Comparison of ENCODE assay signal across 18 cellular contexts in genomic region chr5:143986567-143987242, GRCh38.
DNase-seq lines count a peak whose midpoint lies in the region; ATAC-seq and TF ChIP-seq lines count a peak whose summit lies in the region.
"Had no signal": no experiment of that assay in that cellular context is flagged by ENCODE, and none has a peak within 500 bp of the region (broad histone marks: within the 10 kb centered on the region; RNA-seq: fewer than 3 reads in every experiment).

No MANE protein-coding gene starts in this region.

- H2BK5ac ChIP-seq in trophoblast cell (ENCODE audit: low read depth, low read length, poor library complexity), result peak overlapping the region; percentile 53

- H3K4me3 ChIP-seq in GM23248 (peak overlapping the region; percentile 36), trophoblast cell (ENCODE audit: low read depth, low read length) (no peak overlapping the region)
- H3K4me3 ChIP-seq: gastroesophageal sphincter, left lung had no signal

- H4K12ac ChIP-seq in trophoblast cell (ENCODE audit: low read depth, low read length), result no peak overlapping the region

- H3K9me3 ChIP-seq in GM23248 (ENCODE audit: low read depth) (no peaks in the 10 kb centered on the region), trophoblast cell (ENCODE audit: insufficient read depth, low read depth, low read length) (no peaks in the 10 kb centered on the region)
- H3K9me3 ChIP-seq: gastroesophageal sphincter, left lung had no signal

- H3F3A ChIP-seq in GM23248 (ENCODE audit: insufficient read depth), result peaks cover 43% of the 10 kb centered on the region

- no peak overlapping the region for H2BK120ac ChIP-seq in trophoblast cell (ENCODE audit: insufficient read depth, low read length, poor library complexity)

- DNase-seq in GM23248 (peak; percentile 83), fibroblast of the conjunctiva (ENCODE audit: low read depth) (peak; percentile 13), trophoblast cell (peak in 1 of 2 donors; percentile 11), NCI-H524 treated with DMSO at 0.1 percent for 48 hours (lab: John Stamatoyannopoulos, UW) (no peak), NCI-H1105 treated with DMSO at 0.1 percent for 48 hours (lab: John Stamatoyannopoulos, UW) (no peak)
- DNase-seq: cerebellar nuclear complex; H7; left lung; SIG-M5; stimulated activated CD4-positive, alpha-beta T cell treated with anti-CD3 and anti-CD28 coated beads, Interleukin-4, amount 100 ng/mL, for 1 hour; stimulated activated naive CD8-positive, alpha-beta T cell treated with anti-CD3 and anti-CD28 coated beads, Interleukin-15, Interleukin-2, amounts not matched to agents 100 U/mL and 50 U/mL, for 24 hours had no signal

- ATAC-seq in SK-N-SH treated with all-trans-retinoic acid at 6 μM for 48 hours, result peak; percentile 86
- ATAC-seq in HG03097 (IDR thresholded peaks at IDR 0.05; ENCODE audit: low FRiP score, unreplicated experiment), result no peak
- no peak for ATAC-seq in activated T-helper 17 cell treated with anti-CD3 and anti-CD28 coated beads, Interleukin-2, amount 50 U/mL, for 72 hours (replicated peaks)
- ATAC-seq: activated CD4-positive, CD25-positive, alpha-beta regulatory T cell treated with anti-CD3 and anti-CD28 coated beads, Interleukin-2, amount 50 U/mL, for 24 hours; gastroesophageal sphincter; left lung; stimulated activated naive CD8-positive, alpha-beta T cell treated with anti-CD3 and anti-CD28 coated beads, Interleukin-15, Interleukin-2, amounts not matched to agents 100 U/mL and 50 U/mL, for 24 hours had no signal

- H3K36me3 Mint-ChIP-seq in activated T-helper 17 cell treated with anti-CD3 and anti-CD28 coated beads, Interleukin-2, amount 50 U/mL, for 72 hours (ENCODE audit: low read depth), result no peaks in the 10 kb centered on the region

- H3K27ac ChIP-seq in GM23248 (peak overlapping the region; percentile 92), trophoblast cell (ENCODE audit: low read depth, low read length) (no peak overlapping the region)
- H3K27ac ChIP-seq: left lung, parathyroid adenoma had no signal

- no peak overlapping the region for H3K23ac ChIP-seq in trophoblast cell (ENCODE audit: low read length)

- H3K4me3 Mint-ChIP-seq in activated T-helper 17 cell treated with anti-CD3 and anti-CD28 coated beads, Interleukin-2, amount 50 U/mL, for 72 hours, result no peak overlapping the region

- peak overlapping the region; percentile 80 for H4K91ac ChIP-seq in trophoblast cell (ENCODE audit: low read depth, low read length)

- no peaks in the 10 kb centered on the region for H3K9me3 Mint-ChIP-seq in activated T-helper 17 cell treated with anti-CD3 and anti-CD28 coated beads, Interleukin-2, amount 50 U/mL, for 72 hours
- H3K9me3 Mint-ChIP-seq: activated T-helper 2 cell treated with anti-CD3 and anti-CD28 coated beads, Interferon-gamma antibody, Interleukin-2, Interleukin-4, amounts not matched to agents 10 μg/mL and 5 μg/mL and 100 μg/mL, durations not matched to agents 14 hours and 24 hours and 36 hours had no signal

- H3K18ac ChIP-seq in trophoblast cell (ENCODE audit: low read length), result peak overlapping the region; percentile 51

- peak overlapping the region; percentile 57; the same call in 1 of the 2 replicates for H2AFZ ChIP-seq in GM23248
- H2AFZ ChIP-seq in trophoblast cell (ENCODE audit: insufficient read depth, low read length, poor library complexity), result no peak overlapping the region
- H2AFZ ChIP-seq: parathyroid adenoma had no signal

- H4K8ac ChIP-seq in trophoblast cell (ENCODE audit: low read depth, low read length), result peak overlapping the region; percentile 76

- no peak overlapping the region for H3K27ac Mint-ChIP-seq in activated T-helper 17 cell treated with anti-CD3 and anti-CD28 coated beads, Interleukin-2, amount 50 U/mL, for 72 hours
- H3K27ac Mint-ChIP-seq: activated T-helper 2 cell treated with anti-CD3 and anti-CD28 coated beads, Interferon-gamma antibody, Interleukin-2, Interleukin-4, amounts not matched to agents 10 μg/mL and 5 μg/mL and 100 μg/mL, durations not matched to agents 14 hours and 24 hours and 36 hours had no signal

- no peaks in the 10 kb centered on the region for H3K79me2 ChIP-seq in GM23248 (ENCODE audit: insufficient read depth)
- H3K79me2 ChIP-seq in trophoblast cell (ENCODE audit: control insufficient read depth, insufficient read depth, low read length, poor library complexity), result peaks cover 2% of the 10 kb centered on the region
- H3K79me2 ChIP-seq: parathyroid adenoma had no signal

- peaks cover 4% of the 10 kb centered on the region for H3K4me1 Mint-ChIP-seq in activated T-helper 17 cell treated with anti-CD3 and anti-CD28 coated beads, Interleukin-2, amount 50 U/mL, for 72 hours

- peaks cover 10% of the 10 kb centered on the region for H3K27me3 Mint-ChIP-seq in activated T-helper 17 cell treated with anti-CD3 and anti-CD28 coated beads, Interleukin-2, amount 50 U/mL, for 72 hours

- peak overlapping the region; percentile 91 for H2BK12ac ChIP-seq in trophoblast cell (ENCODE audit: low read length)

- H3K4ac ChIP-seq in trophoblast cell (ENCODE audit: low read depth, low read length), result no peak overlapping the region

- H2AK5ac ChIP-seq in trophoblast cell (ENCODE audit: low read length), result no peak overlapping the region

- peaks cover 4% of the 10 kb centered on the region for H3K79me1 ChIP-seq in trophoblast cell (ENCODE audit: low read length)

- peaks cover 54% of the 10 kb centered on the region for H3K4me1 ChIP-seq in GM23248 (ENCODE audit: insufficient read depth)
- peaks cover 5 to 9% of the 10 kb centered on the region in 2 experiments for H3K4me1 ChIP-seq in trophoblast cell (ENCODE audit: control insufficient read depth in 1 of 2, insufficient read depth in 2 of 2, low read length in 2 of 2)
- H3K4me1 ChIP-seq: left lung, parathyroid adenoma had no signal

- peak overlapping the region; percentile 56 for H3K9ac ChIP-seq in GM23248
- H3K9ac ChIP-seq in trophoblast cell (ENCODE audit: low read length), result no peak overlapping the region
- H3K9ac ChIP-seq: parathyroid adenoma had no signal

- WGBS in GM23248 (ENCODE audit: low coverage in 1 of 2, low lambda C conversion rate in 2 of 2, missing lambda C conversion rate in 2 of 2), 2 experiments, result 4 to 6% methylated on average over 6 of the region's 6 CpGs
- no CpG with 5 or more reads among the region's 6 CpGs for WGBS in trophoblast cell (ENCODE audit: extremely low coverage, insufficient coverage, insufficient read length)

- peak overlapping the region; percentile 44 for H3K14ac ChIP-seq in trophoblast cell (ENCODE audit: low read length)

- no peaks in the 10 kb centered on the region for H3K9me2 ChIP-seq in GM23248 (ENCODE audit: insufficient read depth)

- in situ Hi-C loops in GM23248 (cut with MboI), result no loop called here

- no peaks in the 10 kb centered on the region for H4K20me1 ChIP-seq in GM23248 (ENCODE audit: insufficient read depth)

- H3K27me3 ChIP-seq in GM23248 (replicated peaks; ENCODE audit: insufficient read depth), result no peaks in the 10 kb centered on the region
- no peaks in the 10 kb centered on the region for H3K27me3 ChIP-seq in trophoblast cell (ENCODE audit: insufficient read depth, low read length)
- H3K27me3 ChIP-seq: gastroesophageal sphincter, left lung had no signal

- H3K36me3 ChIP-seq in GM23248 (ENCODE audit: low read depth) (no peaks in the 10 kb centered on the region), trophoblast cell (ENCODE audit: control insufficient read depth in 1 of 2, insufficient read depth in 2 of 2, low read length in 2 of 2) (no peaks in the 10 kb centered on the region)
- H3K36me3 ChIP-seq: gastroesophageal sphincter, left lung had no signal

- H3K4me2 ChIP-seq in GM23248 (ENCODE audit: unreplicated experiment) (peak overlapping the region; percentile 79), trophoblast cell (ENCODE audit: low read length) (no peak overlapping the region)

TF ChIP-seq in SK-N-SH treated with all-trans-retinoic acid at 6 μM for 48 hours, 23 proteins besides CTCF, POLR2A, EP300 and RAD21:
- TF ChIP-seq ZNF565 (CRISPR knock-in tag; conservative IDR thresholded peaks at IDR 0.05; ENCODE audit: low read depth) (no peak), ISL1 (CRISPR knock-in tag; IDR thresholded peaks at IDR 0.05) (0 out of 2 replicates have a peak, but pooled peaks have one; percentile 19), RARB (CRISPR knock-in tag; IDR thresholded peaks at IDR 0.05) (no peak), PPARA (CRISPR knock-in tag; IDR thresholded peaks at IDR 0.05; ENCODE audit: borderline replicate concordance) (no peak)
- TF ChIP-seq, protein P1, sequence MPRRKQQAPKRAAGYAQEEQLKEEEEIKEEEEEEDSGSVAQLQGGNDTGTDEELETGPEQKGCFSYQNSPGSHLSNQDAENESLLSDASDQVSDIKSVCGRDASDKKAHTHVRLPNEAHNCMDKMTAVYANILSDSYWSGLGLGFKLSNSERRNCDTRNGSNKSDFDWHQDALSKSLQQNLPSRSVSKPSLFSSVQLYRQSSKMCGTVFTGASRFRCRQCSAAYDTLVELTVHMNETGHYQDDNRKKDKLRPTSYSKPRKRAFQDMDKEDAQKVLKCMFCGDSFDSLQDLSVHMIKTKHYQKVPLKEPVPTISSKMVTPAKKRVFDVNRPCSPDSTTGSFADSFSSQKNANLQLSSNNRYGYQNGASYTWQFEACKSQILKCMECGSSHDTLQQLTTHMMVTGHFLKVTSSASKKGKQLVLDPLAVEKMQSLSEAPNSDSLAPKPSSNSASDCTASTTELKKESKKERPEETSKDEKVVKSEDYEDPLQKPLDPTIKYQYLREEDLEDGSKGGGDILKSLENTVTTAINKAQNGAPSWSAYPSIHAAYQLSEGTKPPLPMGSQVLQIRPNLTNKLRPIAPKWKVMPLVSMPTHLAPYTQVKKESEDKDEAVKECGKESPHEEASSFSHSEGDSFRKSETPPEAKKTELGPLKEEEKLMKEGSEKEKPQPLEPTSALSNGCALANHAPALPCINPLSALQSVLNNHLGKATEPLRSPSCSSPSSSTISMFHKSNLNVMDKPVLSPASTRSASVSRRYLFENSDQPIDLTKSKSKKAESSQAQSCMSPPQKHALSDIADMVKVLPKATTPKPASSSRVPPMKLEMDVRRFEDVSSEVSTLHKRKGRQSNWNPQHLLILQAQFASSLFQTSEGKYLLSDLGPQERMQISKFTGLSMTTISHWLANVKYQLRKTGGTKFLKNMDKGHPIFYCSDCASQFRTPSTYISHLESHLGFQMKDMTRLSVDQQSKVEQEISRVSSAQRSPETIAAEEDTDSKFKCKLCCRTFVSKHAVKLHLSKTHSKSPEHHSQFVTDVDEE (CRISPR knock-in tag; IDR thresholded peaks at IDR 0.05), result no peak
TF ChIP-seq in SK-N-SH treated with all-trans-retinoic acid at 6 μM for 48 hours: peak in this region for 1.

Comparison
In these comparisons a context has a peak if more than half of its experiments do, and no peak if none do; other contexts are left out.
1. DNase-seq: peak in GM23248 (single experiment) and fibroblast of the conjunctiva (single experiment); none in NCI-H524 treated with DMSO at 0.1 percent for 48 hours (single experiment) and NCI-H1105 treated with DMSO at 0.1 percent for 48 hours (single experiment).